Comparison of ENCODE assay signal across 8 cellular contexts in genomic region chr1:51331206-51332100, GRCh38. TPM values are rescaled to one million over a fixed set of nuclear protein-coding genes. Genes with fewer than 3 reads are reported as not detected.
DNase-seq lines count a peak whose midpoint lies in the region; TF ChIP-seq lines count a peak whose summit lies in the region.

No MANE protein-coding gene starts in this region.

- peak overlapping the region; percentile 45 to 59 (median 50) for H3K4me3 ChIP-seq in stomach

- WGBS in stomach, 5 donors: 45 to 55% (median 49%) methylated on average over 7 of the region's 7 CpGs

- intact Hi-C loops in stomach (cut with DNase I; ENCODE audit: low total_unique reads): no loop called here

- peaks cover 0 to 26% (median 7%) of the 10 kb centered on the region in 3 donors for H3K27me3 ChIP-seq in stomach

- H3K36me3 ChIP-seq in stomach: no peaks in the 10 kb centered on the region

- no peaks in the 10 kb centered on the region for H3K9me3 ChIP-seq in stomach

- no peak for TF ChIP-seq CTCF in stomach (IDR thresholded peaks at IDR 0.05)

- no peak for TF ChIP-seq POLR2A in stomach (IDR thresholded peaks at IDR 0.05)

- TF ChIP-seq EP300 in stomach (IDR thresholded peaks at IDR 0.05): no peak

- peak; percentile 55 to 81 for DNase-seq in NCI-H2081 (lab: John Stamatoyannopoulos, UW)
- DNase-seq in NCI-H2081 treated with DMSO at 0.1 percent for 48 hours (lab: John Stamatoyannopoulos, UW): no peak
- DNase-seq in H4 (ENCODE audit: low spot score): peak; percentile 92
- peak; percentile 19 for DNase-seq in NCI-H2196 treated with DMSO at 0.1 percent for 48 hours (lab: John Stamatoyannopoulos, UW; ENCODE audit: unreplicated experiment)
- peak; percentile 54 for DNase-seq in astrocyte of the hippocampus (ENCODE audit: low read depth, low spot score)
- peak; percentile 67 for DNase-seq in iPS-NIHi11 (ENCODE audit: low spot score)
- DNase-seq in stomach: peak; percentile 50
- no peak for DNase-seq in stimulated activated CD4-positive, alpha-beta T cell treated with anti-CD3 and anti-CD28 coated beads, Interleukin-4, amount 100 ng/mL, for 1 hour

- H3K27ac ChIP-seq in stomach: peak overlapping the region; percentile 77 to 90 (median 82)

- H3K4me1 ChIP-seq in stomach: peaks cover 7 to 35% (median 29%) of the 10 kb centered on the region in 4 donors

RNA-seq across cellular contexts. Expression of gene TTC39A, which starts 1.1 kb away (rescaled TPM):
- total RNA-seq in H4 (2014; rRNA removed; shearing (Covaris generic)): 0.83 and 3.5 TPM in 2 replicates
- total RNA-seq in stomach: 100 to 1,000 TPM in 1 of 5 donors, 10 to 100 TPM in 4; 19.3 to 159 (median 33.6) TPM
- polyA plus RNA-seq in stomach: 10 to 100 TPM in 2 of 3 donors, 1 to 10 TPM in 1; 8.3 to 59.3 (median 21.6) TPM

Comparison
In these comparisons a context has a peak if more than half of its experiments do, and no peak if none do; other contexts are left out.
1. DNase-seq: peak in NCI-H2081 (2 of 2), H4 (single experiment), NCI-H2196 treated with DMSO at 0.1 percent for 48 hours (single experiment), astrocyte of the hippocampus (single experiment), iPS-NIHi11 (single experiment) and stomach (single experiment); none in NCI-H2081 treated with DMSO at 0.1 percent for 48 hours (single experiment) and stimulated activated CD4-positive, alpha-beta T cell treated with anti-CD3 and anti-CD28 coated beads, Interleukin-4, amount 100 ng/mL, for 1 hour (single experiment).